8 cellular contexts compared by ENCODE assay signal in the genomic region with DNA sequence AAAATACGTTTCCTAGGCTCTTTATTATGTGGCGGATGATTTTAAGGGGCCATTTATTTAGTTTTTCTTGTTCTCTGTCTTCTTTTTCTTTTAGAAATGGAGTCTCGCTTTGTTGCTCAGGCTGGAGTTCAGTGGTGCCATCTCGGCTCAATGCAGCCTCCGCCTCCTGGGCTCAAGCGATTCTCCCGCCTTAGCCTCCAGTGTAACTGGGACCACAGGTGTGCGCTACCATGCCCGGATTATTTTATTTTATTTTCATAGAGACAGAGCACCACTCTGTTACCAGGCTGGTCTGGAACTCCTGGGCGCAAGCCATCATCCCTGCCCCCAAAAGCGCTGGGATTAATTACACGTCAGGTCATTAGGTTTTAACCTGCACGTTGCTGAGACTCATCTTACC. TPM values are rescaled to one million over a fixed set of nuclear protein-coding genes. Genes with fewer than 3 reads are reported as not detected.
A peak's percentile ranks its signal among the peaks of the same experiment; 100 is the strongest.
DNase-seq lines count a peak whose midpoint lies in the region; ATAC-seq and TF ChIP-seq lines count a peak whose summit lies in the region.

No MANE protein-coding gene starts in this region.

- H3K27ac ChIP-seq in RWPE1 (peak overlapping the region; percentile 89), epithelial cell of prostate (peak overlapping the region; percentile 87)

- no peak for ATAC-seq in GM21717 (IDR thresholded peaks at IDR 0.05; ENCODE audit: unreplicated experiment)

- peak overlapping the region; percentile 91 for H3K4me3 Mint-ChIP-seq in progenitor cell of endocrine pancreas (ENCODE audit: low read depth)

- H3K36me3 Mint-ChIP-seq in progenitor cell of endocrine pancreas (ENCODE audit: insufficient read depth), result peaks cover under 1% of the 10 kb centered on the region

- peak overlapping the region; percentile 99 for H3K27ac Mint-ChIP-seq in progenitor cell of endocrine pancreas

- TF ChIP-seq CTCF in GM06990 (IDR thresholded peaks at IDR 0.05; ENCODE audit: insufficient read depth, low read length, poor library complexity, severe bottlenecking) (no peak), RWPE1 (conservative IDR thresholded peaks at IDR 0.05; ENCODE audit: low read depth) (no peak), progenitor cell of endocrine pancreas (IDR thresholded peaks at IDR 0.05; ENCODE audit: unreplicated experiment) (no peak)

- no peak for DNase-seq in GM06990 (ENCODE audit: extremely low read depth, insufficient read length)
- no peak for DNase-seq in RWPE1 (ENCODE audit: low spot score)
- no peak for DNase-seq in epithelial cell of prostate (ENCODE audit: low read depth, low spot score)
- no peak for DNase-seq in progenitor cell of endocrine pancreas (ENCODE audit: low spot score, unreplicated experiment)
- no peak for DNase-seq in HuH-7.5 (ENCODE audit: low spot score)
- DNase-seq in inferior parietal cortex (ENCODE audit: extremely low spot score), result no peak
- no peak for DNase-seq in NCI-H2029 (lab: John Stamatoyannopoulos, UW)

- CTCF ChIA-PET in RWPE1 (lab: Yijun Ruan, JAX), result interaction anchor here (1.4 to 2.1 kb wide), 2 partner anchors 25 to 49 kb away, joined by 5 to 14 read pairs; no protein-coding TSS in a partner anchor

- POLR2A ChIA-PET in RWPE1 (lab: Yijun Ruan, JAX; ENCODE audit: low non-redundant PET), result no interaction called here

- peak overlapping the region; percentile 76 for H3K4me3 ChIP-seq in GM06990 (replicated peaks; ENCODE audit: low read depth, low read length)

- H3K27me3 ChIP-seq in GM06990 (replicated peaks; ENCODE audit: control insufficient read depth, insufficient read depth, low read length), result no peaks in the 10 kb centered on the region

- no peaks in the 10 kb centered on the region for H3K9me3 Mint-ChIP-seq in progenitor cell of endocrine pancreas (ENCODE audit: low read depth)

- peaks cover 8% of the 10 kb centered on the region for H3K27me3 Mint-ChIP-seq in progenitor cell of endocrine pancreas

- H3K4me1 Mint-ChIP-seq in progenitor cell of endocrine pancreas (ENCODE audit: low read depth), result peaks cover 6% of the 10 kb centered on the region

- no peaks in the 10 kb centered on the region; the same call in 1 of the 2 replicates for H3K36me3 ChIP-seq in GM06990 (ENCODE audit: control insufficient read depth, insufficient read depth, low read length)

RNA-seq across cellular contexts. Expression of a gene that starts 1.6 kb away (rescaled TPM):
- 37.4 and 44.5 TPM in 2 replicates for total RNA-seq in progenitor cell of endocrine pancreas
